1 cellular context compared by ENCODE assay signal in the genomic region with DNA sequence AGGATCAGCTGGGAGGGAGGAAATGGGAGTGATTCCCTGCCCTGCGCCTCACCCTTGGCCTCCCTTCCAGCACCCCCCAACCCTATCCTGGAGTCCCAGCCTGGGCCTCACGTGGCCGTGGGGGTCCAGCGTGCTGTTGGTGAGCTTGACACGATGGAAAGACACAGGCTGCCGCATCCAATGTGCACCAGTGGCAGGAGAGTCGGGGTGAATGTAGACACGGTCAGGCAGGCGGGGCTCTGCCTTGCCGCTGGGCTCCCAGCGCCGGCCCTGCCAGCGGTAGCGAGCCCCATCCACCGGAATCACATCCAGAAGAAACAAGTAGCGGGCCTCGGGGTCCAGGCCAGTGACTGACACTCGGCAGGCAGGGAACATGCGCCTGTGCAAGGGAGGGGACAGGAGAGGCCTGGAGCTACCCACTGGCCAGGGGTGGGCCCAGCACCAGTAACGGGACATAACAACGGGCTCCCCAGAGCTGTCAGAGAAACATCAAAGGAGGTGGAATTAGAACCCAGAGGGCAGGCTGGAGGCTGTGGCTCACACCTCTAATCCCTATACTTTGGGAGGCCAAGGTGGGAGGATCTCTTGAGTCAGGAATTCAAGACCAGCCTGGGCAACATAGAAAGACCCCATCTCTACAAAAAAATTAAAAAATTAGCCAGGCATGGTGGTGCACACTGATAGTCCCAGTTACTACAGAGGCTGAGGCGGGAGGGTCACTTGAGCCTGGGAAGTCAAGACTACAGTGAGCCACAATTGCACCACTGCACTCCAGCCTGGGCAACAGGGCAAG.
A peak's percentile ranks its signal among the peaks of the same experiment; 100 is the strongest.
TF ChIP-seq lines count a peak whose summit lies in the region.

No MANE protein-coding gene starts in this region.

TF ChIP-seq in HepG2, 621 proteins besides CTCF, POLR2A, EP300 and RAD21 (continued from another document and continues in another):
- TF ChIP-seq, protein P1, sequence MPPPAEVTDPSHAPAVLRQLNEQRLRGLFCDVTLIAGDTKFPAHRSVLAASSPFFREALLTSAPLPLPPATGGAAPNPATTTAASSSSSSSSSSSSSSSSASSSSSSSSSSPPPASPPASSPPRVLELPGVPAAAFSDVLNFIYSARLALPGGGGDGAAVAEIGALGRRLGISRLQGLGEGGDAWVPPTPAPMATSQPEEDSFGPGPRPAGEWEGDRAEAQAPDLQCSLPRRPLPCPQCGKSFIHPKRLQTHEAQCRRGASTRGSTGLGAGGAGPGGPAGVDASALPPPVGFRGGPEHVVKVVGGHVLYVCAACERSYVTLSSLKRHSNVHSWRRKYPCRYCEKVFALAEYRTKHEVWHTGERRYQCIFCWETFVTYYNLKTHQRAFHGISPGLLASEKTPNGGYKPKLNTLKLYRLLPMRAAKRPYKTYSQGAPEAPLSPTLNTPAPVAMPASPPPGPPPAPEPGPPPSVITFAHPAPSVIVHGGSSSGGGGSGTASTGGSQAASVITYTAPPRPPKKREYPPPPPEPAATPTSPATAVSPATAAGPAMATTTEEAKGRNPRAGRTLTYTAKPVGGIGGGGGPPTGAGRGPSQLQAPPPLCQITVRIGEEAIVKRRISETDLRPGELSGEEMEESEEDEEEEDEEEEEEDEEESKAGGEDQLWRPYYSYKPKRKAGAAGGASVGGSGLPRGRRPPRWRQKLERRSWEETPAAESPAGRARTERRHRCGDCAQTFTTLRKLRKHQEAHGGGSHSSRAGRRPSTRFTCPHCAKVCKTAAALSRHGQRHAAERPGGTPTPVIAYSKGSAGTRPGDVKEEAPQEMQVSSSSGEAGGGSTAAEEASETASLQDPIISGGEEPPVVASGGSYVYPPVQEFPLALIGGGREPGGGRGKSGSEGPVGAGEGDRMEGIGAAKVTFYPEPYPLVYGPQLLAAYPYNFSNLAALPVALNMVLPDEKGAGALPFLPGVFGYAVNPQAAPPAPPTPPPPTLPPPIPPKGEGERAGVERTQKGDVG (CRISPR knock-in tag; IDR thresholded peaks at IDR 0.05; ENCODE audit: borderline replicate concordance), result no peak
- TF ChIP-seq CHD4 (IDR thresholded peaks at IDR 0.05; ENCODE audit: borderline replicate concordance, low read length), result no peak
- TF ChIP-seq FOSL1 (CRISPR knock-in tag; IDR thresholded peaks at IDR 0.05; ENCODE audit: borderline replicate concordance), result no peak
- TF ChIP-seq, protein P2, sequence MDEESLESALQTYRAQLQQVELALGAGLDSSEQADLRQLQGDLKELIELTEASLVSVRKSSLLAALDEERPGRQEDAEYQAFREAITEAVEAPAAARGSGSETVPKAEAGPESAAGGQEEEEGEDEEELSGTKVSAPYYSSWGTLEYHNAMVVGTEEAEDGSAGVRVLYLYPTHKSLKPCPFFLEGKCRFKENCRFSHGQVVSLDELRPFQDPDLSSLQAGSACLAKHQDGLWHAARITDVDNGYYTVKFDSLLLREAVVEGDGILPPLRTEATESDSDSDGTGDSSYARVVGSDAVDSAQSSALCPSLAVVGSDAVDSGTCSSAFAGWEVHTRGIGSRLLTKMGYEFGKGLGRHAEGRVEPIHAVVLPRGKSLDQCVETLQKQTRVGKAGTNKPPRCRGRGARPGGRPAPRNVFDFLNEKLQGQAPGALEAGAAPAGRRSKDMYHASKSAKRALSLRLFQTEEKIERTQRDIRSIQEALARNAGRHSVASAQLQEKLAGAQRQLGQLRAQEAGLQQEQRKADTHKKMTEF (CRISPR knock-in tag; IDR thresholded peaks at IDR 0.05), result no peak
- TF ChIP-seq THAP11 (CRISPR knock-in tag; IDR thresholded peaks at IDR 0.05), result no peak
- no peak for TF ChIP-seq ZNF850 (CRISPR knock-in tag; conservative IDR thresholded peaks at IDR 0.05)
- TF ChIP-seq ZSCAN20 (CRISPR knock-in tag; IDR thresholded peaks at IDR 0.05; ENCODE audit: borderline replicate concordance), result no peak
- no peak for TF ChIP-seq SP4 (CRISPR knock-in tag; IDR thresholded peaks at IDR 0.05)
- TF ChIP-seq STAG1 (CRISPR knock-in tag; IDR thresholded peaks at IDR 0.05), result no peak
- TF ChIP-seq, protein P3, sequence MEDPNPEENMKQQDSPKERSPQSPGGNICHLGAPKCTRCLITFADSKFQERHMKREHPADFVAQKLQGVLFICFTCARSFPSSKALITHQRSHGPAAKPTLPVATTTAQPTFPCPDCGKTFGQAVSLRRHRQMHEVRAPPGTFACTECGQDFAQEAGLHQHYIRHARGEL (CRISPR knock-in tag; IDR thresholded peaks at IDR 0.05), result no peak
- TF ChIP-seq MAZ (IDR thresholded peaks at IDR 0.05; ENCODE audit: borderline replicate concordance, low read depth, low read length), result no peak
- no peak for TF ChIP-seq MAZ (CRISPR knock-in tag; IDR thresholded peaks at IDR 0.05; ENCODE audit: low read depth)
- TF ChIP-seq, protein P4, sequence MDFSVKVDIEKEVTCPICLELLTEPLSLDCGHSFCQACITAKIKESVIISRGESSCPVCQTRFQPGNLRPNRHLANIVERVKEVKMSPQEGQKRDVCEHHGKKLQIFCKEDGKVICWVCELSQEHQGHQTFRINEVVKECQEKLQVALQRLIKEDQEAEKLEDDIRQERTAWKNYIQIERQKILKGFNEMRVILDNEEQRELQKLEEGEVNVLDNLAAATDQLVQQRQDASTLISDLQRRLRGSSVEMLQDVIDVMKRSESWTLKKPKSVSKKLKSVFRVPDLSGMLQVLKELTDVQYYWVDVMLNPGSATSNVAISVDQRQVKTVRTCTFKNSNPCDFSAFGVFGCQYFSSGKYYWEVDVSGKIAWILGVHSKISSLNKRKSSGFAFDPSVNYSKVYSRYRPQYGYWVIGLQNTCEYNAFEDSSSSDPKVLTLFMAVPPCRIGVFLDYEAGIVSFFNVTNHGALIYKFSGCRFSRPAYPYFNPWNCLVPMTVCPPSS (IDR thresholded peaks at IDR 0.05), result no peak
- TF ChIP-seq ZNF7 (CRISPR knock-in tag; IDR thresholded peaks at IDR 0.05), result no peak
- no peak for TF ChIP-seq POLR2G (IDR thresholded peaks at IDR 0.05; ENCODE audit: low read depth, low read length)
- TF ChIP-seq, protein P5, sequence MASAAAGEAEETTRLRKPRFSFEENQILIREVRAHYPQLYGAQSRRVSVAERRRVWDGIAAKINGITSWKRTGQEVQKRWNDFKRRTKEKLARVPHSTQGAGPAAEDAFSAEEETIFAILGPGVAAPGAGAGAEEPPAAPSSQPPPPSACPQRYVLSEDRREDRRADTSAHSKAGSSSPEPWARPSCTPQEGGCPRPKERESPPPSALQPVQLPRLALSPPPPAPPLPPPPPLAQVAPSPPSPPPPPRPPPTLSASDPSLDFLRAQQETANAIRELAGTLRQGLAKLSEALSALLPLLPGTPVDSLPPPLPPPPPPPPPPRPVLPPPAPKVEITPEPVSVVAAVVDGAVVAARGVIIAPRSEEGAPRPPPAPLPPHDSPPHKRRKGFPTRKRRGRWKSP (CRISPR knock-in tag; IDR thresholded peaks at IDR 0.05), result peak; percentile 53; the same call in 1 of the 2 replicates
- TF ChIP-seq ZNF670 (CRISPR knock-in tag; IDR thresholded peaks at IDR 0.05; ENCODE audit: borderline replicate concordance), result no peak
- TF ChIP-seq, protein P6, sequence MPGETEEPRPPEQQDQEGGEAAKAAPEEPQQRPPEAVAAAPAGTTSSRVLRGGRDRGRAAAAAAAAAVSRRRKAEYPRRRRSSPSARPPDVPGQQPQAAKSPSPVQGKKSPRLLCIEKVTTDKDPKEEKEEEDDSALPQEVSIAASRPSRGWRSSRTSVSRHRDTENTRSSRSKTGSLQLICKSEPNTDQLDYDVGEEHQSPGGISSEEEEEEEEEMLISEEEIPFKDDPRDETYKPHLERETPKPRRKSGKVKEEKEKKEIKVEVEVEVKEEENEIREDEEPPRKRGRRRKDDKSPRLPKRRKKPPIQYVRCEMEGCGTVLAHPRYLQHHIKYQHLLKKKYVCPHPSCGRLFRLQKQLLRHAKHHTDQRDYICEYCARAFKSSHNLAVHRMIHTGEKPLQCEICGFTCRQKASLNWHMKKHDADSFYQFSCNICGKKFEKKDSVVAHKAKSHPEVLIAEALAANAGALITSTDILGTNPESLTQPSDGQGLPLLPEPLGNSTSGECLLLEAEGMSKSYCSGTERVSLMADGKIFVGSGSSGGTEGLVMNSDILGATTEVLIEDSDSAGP (CRISPR knock-in tag; IDR thresholded peaks at IDR 0.05; ENCODE audit: borderline replicate concordance), result peak; percentile 57; the same call in 1 of the 2 replicates
- TF ChIP-seq, protein P7, sequence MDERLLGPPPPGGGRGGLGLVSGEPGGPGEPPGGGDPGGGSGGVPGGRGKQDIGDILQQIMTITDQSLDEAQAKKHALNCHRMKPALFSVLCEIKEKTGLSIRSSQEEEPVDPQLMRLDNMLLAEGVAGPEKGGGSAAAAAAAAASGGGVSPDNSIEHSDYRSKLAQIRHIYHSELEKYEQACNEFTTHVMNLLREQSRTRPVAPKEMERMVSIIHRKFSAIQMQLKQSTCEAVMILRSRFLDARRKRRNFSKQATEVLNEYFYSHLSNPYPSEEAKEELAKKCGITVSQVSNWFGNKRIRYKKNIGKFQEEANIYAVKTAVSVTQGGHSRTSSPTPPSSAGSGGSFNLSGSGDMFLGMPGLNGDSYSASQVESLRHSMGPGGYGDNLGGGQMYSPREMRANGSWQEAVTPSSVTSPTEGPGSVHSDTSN (CRISPR knock-in tag; IDR thresholded peaks at IDR 0.05), result no peak
- TF ChIP-seq GATAD1 (CRISPR knock-in tag; IDR thresholded peaks at IDR 0.05), result no peak
- TF ChIP-seq ZNF382 (CRISPR knock-in tag; IDR thresholded peaks at IDR 0.05; ENCODE audit: borderline replicate concordance), result no peak
- TF ChIP-seq, protein P8, sequence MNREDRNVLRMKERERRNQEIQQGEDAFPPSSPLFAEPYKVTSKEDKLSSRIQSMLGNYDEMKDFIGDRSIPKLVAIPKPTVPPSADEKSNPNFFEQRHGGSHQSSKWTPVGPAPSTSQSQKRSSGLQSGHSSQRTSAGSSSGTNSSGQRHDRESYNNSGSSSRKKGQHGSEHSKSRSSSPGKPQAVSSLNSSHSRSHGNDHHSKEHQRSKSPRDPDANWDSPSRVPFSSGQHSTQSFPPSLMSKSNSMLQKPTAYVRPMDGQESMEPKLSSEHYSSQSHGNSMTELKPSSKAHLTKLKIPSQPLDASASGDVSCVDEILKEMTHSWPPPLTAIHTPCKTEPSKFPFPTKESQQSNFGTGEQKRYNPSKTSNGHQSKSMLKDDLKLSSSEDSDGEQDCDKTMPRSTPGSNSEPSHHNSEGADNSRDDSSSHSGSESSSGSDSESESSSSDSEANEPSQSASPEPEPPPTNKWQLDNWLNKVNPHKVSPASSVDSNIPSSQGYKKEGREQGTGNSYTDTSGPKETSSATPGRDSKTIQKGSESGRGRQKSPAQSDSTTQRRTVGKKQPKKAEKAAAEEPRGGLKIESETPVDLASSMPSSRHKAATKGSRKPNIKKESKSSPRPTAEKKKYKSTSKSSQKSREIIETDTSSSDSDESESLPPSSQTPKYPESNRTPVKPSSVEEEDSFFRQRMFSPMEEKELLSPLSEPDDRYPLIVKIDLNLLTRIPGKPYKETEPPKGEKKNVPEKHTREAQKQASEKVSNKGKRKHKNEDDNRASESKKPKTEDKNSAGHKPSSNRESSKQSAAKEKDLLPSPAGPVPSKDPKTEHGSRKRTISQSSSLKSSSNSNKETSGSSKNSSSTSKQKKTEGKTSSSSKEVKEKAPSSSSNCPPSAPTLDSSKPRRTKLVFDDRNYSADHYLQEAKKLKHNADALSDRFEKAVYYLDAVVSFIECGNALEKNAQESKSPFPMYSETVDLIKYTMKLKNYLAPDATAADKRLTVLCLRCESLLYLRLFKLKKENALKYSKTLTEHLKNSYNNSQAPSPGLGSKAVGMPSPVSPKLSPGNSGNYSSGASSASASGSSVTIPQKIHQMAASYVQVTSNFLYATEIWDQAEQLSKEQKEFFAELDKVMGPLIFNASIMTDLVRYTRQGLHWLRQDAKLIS (CRISPR knock-in tag; IDR thresholded peaks at IDR 0.05), result no peak
- no peak for TF ChIP-seq CCAR2 (optimal IDR thresholded peaks at IDR 0.05; ENCODE audit: low read depth, low read length)
- TF ChIP-seq NRL (CRISPR knock-in tag; IDR thresholded peaks at IDR 0.05; ENCODE audit: borderline replicate concordance), result peak; percentile 82
- no peak for TF ChIP-seq MAFK (conservative IDR thresholded peaks at IDR 0.05 in 1 of 2, IDR thresholded peaks at IDR 0.05 in 1 of 2; ENCODE audit: low read length in 2 of 2)
- no peak for TF ChIP-seq BRD4 (CRISPR knock-in tag; IDR thresholded peaks at IDR 0.05)
- TF ChIP-seq, protein P9, sequence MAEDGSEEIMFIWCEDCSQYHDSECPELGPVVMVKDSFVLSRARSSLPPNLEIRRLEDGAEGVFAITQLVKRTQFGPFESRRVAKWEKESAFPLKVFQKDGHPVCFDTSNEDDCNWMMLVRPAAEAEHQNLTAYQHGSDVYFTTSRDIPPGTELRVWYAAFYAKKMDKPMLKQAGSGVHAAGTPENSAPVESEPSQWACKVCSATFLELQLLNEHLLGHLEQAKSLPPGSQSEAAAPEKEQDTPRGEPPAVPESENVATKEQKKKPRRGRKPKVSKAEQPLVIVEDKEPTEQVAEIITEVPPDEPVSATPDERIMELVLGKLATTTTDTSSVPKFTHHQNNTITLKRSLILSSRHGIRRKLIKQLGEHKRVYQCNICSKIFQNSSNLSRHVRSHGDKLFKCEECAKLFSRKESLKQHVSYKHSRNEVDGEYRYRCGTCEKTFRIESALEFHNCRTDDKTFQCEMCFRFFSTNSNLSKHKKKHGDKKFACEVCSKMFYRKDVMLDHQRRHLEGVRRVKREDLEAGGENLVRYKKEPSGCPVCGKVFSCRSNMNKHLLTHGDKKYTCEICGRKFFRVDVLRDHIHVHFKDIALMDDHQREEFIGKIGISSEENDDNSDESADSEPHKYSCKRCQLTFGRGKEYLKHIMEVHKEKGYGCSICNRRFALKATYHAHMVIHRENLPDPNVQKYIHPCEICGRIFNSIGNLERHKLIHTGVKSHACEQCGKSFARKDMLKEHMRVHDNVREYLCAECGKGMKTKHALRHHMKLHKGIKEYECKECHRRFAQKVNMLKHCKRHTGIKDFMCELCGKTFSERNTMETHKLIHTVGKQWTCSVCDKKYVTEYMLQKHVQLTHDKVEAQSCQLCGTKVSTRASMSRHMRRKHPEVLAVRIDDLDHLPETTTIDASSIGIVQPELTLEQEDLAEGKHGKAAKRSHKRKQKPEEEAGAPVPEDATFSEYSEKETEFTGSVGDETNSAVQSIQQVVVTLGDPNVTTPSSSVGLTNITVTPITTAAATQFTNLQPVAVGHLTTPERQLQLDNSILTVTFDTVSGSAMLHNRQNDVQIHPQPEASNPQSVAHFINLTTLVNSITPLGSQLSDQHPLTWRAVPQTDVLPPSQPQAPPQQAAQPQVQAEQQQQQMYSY (CRISPR knock-in tag; IDR thresholded peaks at IDR 0.05), result peak; percentile 35; the same call in 1 of the 2 replicates
- no peak for TF ChIP-seq PHF5A (CRISPR knock-in tag; IDR thresholded peaks at IDR 0.05; ENCODE audit: low read depth, unreplicated experiment)
- no peak for TF ChIP-seq SETDB1 (CRISPR knock-in tag; IDR thresholded peaks at IDR 0.05; ENCODE audit: borderline replicate concordance)
- no peak for TF ChIP-seq ATAD3A (CRISPR knock-in tag; IDR thresholded peaks at IDR 0.05)
- TF ChIP-seq SAFB2 (CRISPR knock-in tag; IDR thresholded peaks at IDR 0.05; ENCODE audit: borderline replicate concordance, low read depth), result no peak
- no peak for TF ChIP-seq ZNF441 (CRISPR knock-in tag; IDR thresholded peaks at IDR 0.05; ENCODE audit: borderline replicate concordance)
- TF ChIP-seq, protein P10, sequence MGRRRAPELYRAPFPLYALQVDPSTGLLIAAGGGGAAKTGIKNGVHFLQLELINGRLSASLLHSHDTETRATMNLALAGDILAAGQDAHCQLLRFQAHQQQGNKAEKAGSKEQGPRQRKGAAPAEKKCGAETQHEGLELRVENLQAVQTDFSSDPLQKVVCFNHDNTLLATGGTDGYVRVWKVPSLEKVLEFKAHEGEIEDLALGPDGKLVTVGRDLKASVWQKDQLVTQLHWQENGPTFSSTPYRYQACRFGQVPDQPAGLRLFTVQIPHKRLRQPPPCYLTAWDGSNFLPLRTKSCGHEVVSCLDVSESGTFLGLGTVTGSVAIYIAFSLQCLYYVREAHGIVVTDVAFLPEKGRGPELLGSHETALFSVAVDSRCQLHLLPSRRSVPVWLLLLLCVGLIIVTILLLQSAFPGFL (CRISPR knock-in tag; IDR thresholded peaks at IDR 0.05), result peak; percentile 22; the same call in 1 of the 2 replicates
